ENCODE assay signal across 10 cellular contexts in genomic region chr3:32818431-32819085, GRCh38. TPM values are rescaled to one million over a fixed set of nuclear protein-coding genes. Genes with fewer than 3 reads are reported as not detected.
A peak's percentile ranks its signal among the peaks of the same experiment; 100 is the strongest.
DNase-seq lines count a peak whose midpoint lies in the region; ATAC-seq and TF ChIP-seq lines count a peak whose summit lies in the region.
"Had no signal": no experiment of that assay in that cellular context is flagged by ENCODE, and none has a peak within 500 bp of the region (broad histone marks: within the 10 kb centered on the region; RNA-seq: fewer than 3 reads in every experiment).

No MANE protein-coding gene starts in this region.

- peaks cover 0 to 5% (median 0%) of the 10 kb centered on the region in 3 donors for H3K9me3 ChIP-seq in esophagus squamous epithelium
- H3K9me3 ChIP-seq in psoas muscle: no peaks in the 10 kb centered on the region
- no peaks in the 10 kb centered on the region for H3K9me3 ChIP-seq in Karpas-422 (ENCODE audit: low read length)

- H3K4me2 ChIP-seq in Karpas-422 (ENCODE audit: low read depth, low read length, poor library complexity, severe bottlenecking): no peak overlapping the region

- peaks cover 15 to 39% (median 25%) of the 10 kb centered on the region in 3 donors for H3K4me1 ChIP-seq in esophagus squamous epithelium
- H3K4me1 ChIP-seq in psoas muscle: peaks cover 6% of the 10 kb centered on the region
- H3K4me1 ChIP-seq in Karpas-422 (ENCODE audit: low read length): no peaks in the 10 kb centered on the region

- no peaks in the 10 kb centered on the region for H3K79me2 ChIP-seq in Karpas-422 (ENCODE audit: low read length)

- H3K27me3 ChIP-seq in esophagus squamous epithelium: peaks cover 8 to 100% (median 26%) of the 10 kb centered on the region in 4 donors
- H3K27me3 ChIP-seq in psoas muscle (ENCODE audit: insufficient read depth in 3 of 3, low read length in 2 of 3): peaks cover 8 to 82% (median 36%) of the 10 kb centered on the region in 3 donors
- no peaks in the 10 kb centered on the region for H3K27me3 ChIP-seq in Karpas-422 (ENCODE audit: low read length)

- no peak overlapping the region for H3K27ac ChIP-seq in esophagus squamous epithelium
- no peak overlapping the region for H3K27ac ChIP-seq in psoas muscle
- no peak overlapping the region for H3K27ac ChIP-seq in Karpas-422 (ENCODE audit: low read length)

- peak overlapping the region in 3 of 4 donors; percentile 6 to 62 (median 43) for H3K4me3 ChIP-seq in esophagus squamous epithelium
- peak overlapping the region; percentile 60 for H3K4me3 ChIP-seq in psoas muscle
- no peak overlapping the region for H3K4me3 ChIP-seq in Karpas-422 (ENCODE audit: low read length)

- intact Hi-C loops in esophagus squamous epithelium (cut with DNase I) (no loop called here), psoas muscle (cut with DNase I) (no loop called here)

- no peak for TF ChIP-seq CTCF in esophagus squamous epithelium (IDR thresholded peaks at IDR 0.05)
- no peak for TF ChIP-seq CTCF in psoas muscle (IDR thresholded peaks at IDR 0.05)

- H3K36me3 ChIP-seq in esophagus squamous epithelium: no peaks in the 10 kb centered on the region
- H3K36me3 ChIP-seq in psoas muscle (ENCODE audit: insufficient read depth in 1 of 2, low read depth in 1 of 2): no peaks in the 10 kb centered on the region
- no peaks in the 10 kb centered on the region for H3K36me3 ChIP-seq in Karpas-422 (ENCODE audit: insufficient read depth, low read length)

- no peak for TF ChIP-seq POLR2A in esophagus squamous epithelium (IDR thresholded peaks at IDR 0.05)

- no peaks in the 10 kb centered on the region for H3K9me2 ChIP-seq in Karpas-422 (replicated peaks; ENCODE audit: insufficient read depth, low read length)

- H4K20me1 ChIP-seq in Karpas-422 (ENCODE audit: insufficient read depth, low read depth, low read length): no peaks in the 10 kb centered on the region

- no peak overlapping the region for H3K9ac ChIP-seq in Karpas-422 (ENCODE audit: low read length)

- no peak overlapping the region for H2AFZ ChIP-seq in Karpas-422 (ENCODE audit: low read length)

- DNase-seq in NCI-H1417 (lab: John Stamatoyannopoulos, UW): peak in 2 of 3 experiments; percentile 34 to 56
- DNase-seq in NCI-H1417 treated with DMSO at 0.1 percent for 48 hours (lab: John Stamatoyannopoulos, UW): no peak
- DNase-seq in NCI-H526 treated with DMSO at 0.1 percent for 48 hours (lab: John Stamatoyannopoulos, UW): peak; percentile 47
- no peak for DNase-seq in esophagus squamous epithelium (lab: John Stamatoyannopoulos, UW)
- no peak for DNase-seq in psoas muscle
- DNase-seq in HCEC 1CT: no peak
- no peak for DNase-seq in Karpas-422

- ATAC-seq in psoas muscle (no peak), GM19397 (IDR thresholded peaks at IDR 0.05; ENCODE audit: unreplicated experiment) (no peak)

- 15% methylated on average over 12 of the region's 88 CpGs; no CpG with 5 or more reads in 1 of the 2 donors for WGBS in esophagus squamous epithelium, 2 donors
- 1 to 2% (median 2%) methylated on average over 59 to 87 of the region's 88 CpGs for WGBS in psoas muscle, 3 donors

RNA-seq across cellular contexts. Expression of gene TRIM71, which starts 0.8 kb away (rescaled TPM):
- total RNA-seq in esophagus squamous epithelium: not detected
- not detected for total RNA-seq in psoas muscle
- under 1 TPM in 1 of 3 donors, not detected in 2; 0.01 TPM for polyA plus RNA-seq in psoas muscle
- total RNA-seq in Karpas-422 (2014; rRNA removed; shearing (Covaris generic); ENCODE audit: low replicate concordance): not detected in 2 replicates
- total RNA-seq: HT1080; T-helper 2 cell treated with Interferon-gamma antibody and Interleukin-4, amounts not matched to agents 100 ng/mL and 5 ng/mL, for 36 hours had no signal

Comparison
In these comparisons a context has a peak if more than half of its experiments do, and no peak if none do; other contexts are left out.
1. DNase-seq: peak in NCI-H1417 (2 of 3) and NCI-H526 treated with DMSO at 0.1 percent for 48 hours (single experiment); none in NCI-H1417 treated with DMSO at 0.1 percent for 48 hours (single experiment), esophagus squamous epithelium (single experiment), psoas muscle (0 of 2), HCEC 1CT (single experiment) and Karpas-422 (single experiment).